ENCODE assay signal across 8 cellular contexts in genomic region chr4:1628892-1629703, GRCh38. TPM values are rescaled to one million over a fixed set of nuclear protein-coding genes. Genes with fewer than 3 reads are reported as not detected.
DNase-seq lines count a peak whose midpoint lies in the region; ATAC-seq and TF ChIP-seq lines count a peak whose summit lies in the region.

No MANE protein-coding gene starts in this region.

- no peak for ATAC-seq in HG02970 (IDR thresholded peaks at IDR 0.05; ENCODE audit: low FRiP score, unreplicated experiment)

- no peaks in the 10 kb centered on the region for H3K27me3 ChIP-seq in Karpas-422 (ENCODE audit: low read length)

- H3K27ac ChIP-seq in Karpas-422 (ENCODE audit: low read length), result no peak overlapping the region

- H4K20me1 ChIP-seq in Karpas-422 (ENCODE audit: insufficient read depth, low read depth, low read length), result no peaks in the 10 kb centered on the region

- no peak overlapping the region for H3K4me2 ChIP-seq in Karpas-422 (ENCODE audit: low read depth, low read length, poor library complexity, severe bottlenecking)

- H3K36me3 ChIP-seq in Karpas-422 (ENCODE audit: insufficient read depth, low read length), result no peaks in the 10 kb centered on the region

- peak; percentile 91 for TF ChIP-seq CTCF in GM10266 (IDR thresholded peaks at IDR 0.05; ENCODE audit: control insufficient read depth, insufficient read depth, low read depth, missing control alignments)

- H3K9me3 ChIP-seq in Karpas-422 (ENCODE audit: low read length), result peaks cover 18% of the 10 kb centered on the region; the same call in 1 of the 2 replicates

- H3K9ac ChIP-seq in Karpas-422 (ENCODE audit: low read length), result no peak overlapping the region

- no peaks in the 10 kb centered on the region for H3K4me1 ChIP-seq in Karpas-422 (ENCODE audit: low read length)

- no peak overlapping the region for H3K4me3 ChIP-seq in Karpas-422 (ENCODE audit: low read length)

- no peaks in the 10 kb centered on the region for H3K9me2 ChIP-seq in Karpas-422 (replicated peaks; ENCODE audit: insufficient read depth, low read length)

- no peak overlapping the region for H2AFZ ChIP-seq in Karpas-422 (ENCODE audit: low read length)

- no peaks in the 10 kb centered on the region for H3K79me2 ChIP-seq in Karpas-422 (ENCODE audit: low read length)

- DNase-seq in GM10266 (ENCODE audit: extremely low spot score), result peak; percentile 89
- DNase-seq in Karpas-422, result peak; percentile 86
- peak; percentile 9 for DNase-seq in T1000 (lab: John Stamatoyannopoulos, UW)
- DNase-seq in astrocyte of the hippocampus (ENCODE audit: low read depth, low spot score), result peak; percentile 72
- peak; percentile 98 for DNase-seq in iPS-NIHi11 (ENCODE audit: low spot score)
- DNase-seq in stimulated activated CD4-positive, alpha-beta T cell treated with anti-CD3 and anti-CD28 coated beads, Interleukin-15, amount 100 ng/mL, for 48 hours (ENCODE audit: low read depth in 2 of 2), result peak; percentile 35 to 54
- no peak for DNase-seq in SHP77 (lab: John Stamatoyannopoulos, UW)

RNA-seq across cellular contexts. Expression of gene FAM53A, which starts 55.0 kb away (rescaled TPM):
- total RNA-seq in Karpas-422 (2014; rRNA removed; shearing (Covaris generic); ENCODE audit: low replicate concordance), result 1.5 and 3.6 TPM in 2 replicates

Comparison
In these comparisons a context has a peak if more than half of its experiments do, and no peak if none do; other contexts are left out.
1. DNase-seq: peak in GM10266 (single experiment), Karpas-422 (single experiment), T1000 (single experiment), astrocyte of the hippocampus (single experiment), iPS-NIHi11 (single experiment) and stimulated activated CD4-positive, alpha-beta T cell treated with anti-CD3 and anti-CD28 coated beads, Interleukin-15, amount 100 ng/mL, for 48 hours (2 of 2); none in SHP77 (0 of 2).